8 cellular contexts compared by ENCODE assay signal in the genomic region with DNA sequence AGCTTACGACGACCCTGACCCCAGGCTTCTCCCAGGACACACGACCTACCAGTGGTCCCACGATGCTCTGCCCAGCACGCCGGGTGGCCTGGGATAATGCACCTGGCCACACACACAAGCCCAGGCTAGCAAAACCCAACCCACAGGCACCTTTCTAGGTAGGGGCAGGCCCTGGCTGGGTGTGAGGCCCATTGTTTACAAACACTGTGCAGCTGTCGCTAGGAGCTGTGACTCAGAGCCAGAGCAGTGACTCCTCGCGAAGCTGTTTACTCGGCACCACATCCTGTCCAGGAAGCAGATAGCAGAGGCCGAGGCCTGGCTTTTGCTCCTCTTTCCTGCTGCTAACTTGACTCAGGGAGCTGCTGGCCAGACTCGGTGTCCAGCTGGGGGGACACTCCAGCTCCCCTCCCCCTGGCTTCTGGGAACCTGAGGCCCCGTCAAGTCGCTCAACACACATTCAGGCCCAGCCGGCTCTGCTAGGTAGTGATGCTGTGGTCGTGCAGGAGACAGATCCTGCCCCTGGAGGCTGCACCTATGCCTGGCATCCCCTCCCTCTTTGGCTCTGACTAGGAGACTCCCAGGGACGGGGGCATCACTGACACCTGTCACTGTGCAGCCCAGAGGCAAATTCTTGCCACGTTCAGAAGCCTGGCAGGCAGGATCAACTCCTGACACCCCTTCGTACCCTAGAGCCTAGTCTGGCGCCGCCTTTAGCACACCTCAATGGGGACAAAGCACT. TPM values are rescaled to one million over a fixed set of nuclear protein-coding genes. Genes with fewer than 3 reads are reported as not detected.
A peak's percentile ranks its signal among the peaks of the same experiment; 100 is the strongest.
DNase-seq lines count a peak whose midpoint lies in the region; ATAC-seq lines count a peak whose summit lies in the region.

No MANE protein-coding gene starts in this region.

- ATAC-seq in GM18858 (IDR thresholded peaks at IDR 0.05; ENCODE audit: unreplicated experiment) (peak; percentile 81), HG03095 (IDR thresholded peaks at IDR 0.05; ENCODE audit: unreplicated experiment) (peak; percentile 81)

- H3K4me3 ChIP-seq in duodenal mucosa (ENCODE audit: low read depth in 1 of 2, low read length in 2 of 2) = peak overlapping the region; percentile 27 to 28

- H3K27me3 Mint-ChIP-seq in activated CD4-positive, alpha-beta memory T cell treated with anti-CD3 and anti-CD28 coated beads, Interleukin-2, amount 10 ng/mL, durations not matched to agents 7 days and 5 days = no peaks in the 10 kb centered on the region

- H3K27me3 ChIP-seq in duodenal mucosa (ENCODE audit: control insufficient read depth in 1 of 2, insufficient read depth in 2 of 2, low read length in 2 of 2) = no peaks in the 10 kb centered on the region

- POLR2A ChIA-PET in activated CD4-positive, alpha-beta memory T cell treated with anti-CD3 and anti-CD28 coated beads, Interleukin-2, amount 10 ng/mL, durations not matched to agents 7 days and 5 days (lab: Charles Lee) = interaction anchor here (0.6 to 8.9 kb wide), 12 partner anchors 9 to 865 kb away, joined by 3 to 148 read pairs (median 4); a partner anchor contains a TSS

- no peaks in the 10 kb centered on the region for H3K9me3 ChIP-seq in duodenal mucosa (ENCODE audit: control insufficient read depth in 1 of 2, low read length in 2 of 2)

- peaks cover 88% of the 10 kb centered on the region for H3K4me1 Mint-ChIP-seq in activated CD4-positive, alpha-beta memory T cell treated with anti-CD3 and anti-CD28 coated beads, Interleukin-2, amount 10 ng/mL, durations not matched to agents 7 days and 5 days

- peak overlapping the region; percentile 93 for H3K27ac ChIP-seq in duodenal mucosa (ENCODE audit: low read depth, low read length)

- peak overlapping the region; percentile 67 to 75 for H3K9ac ChIP-seq in duodenal mucosa (ENCODE audit: low read depth in 1 of 2, low read length in 2 of 2)

- H3K36me3 Mint-ChIP-seq in activated CD4-positive, alpha-beta memory T cell treated with anti-CD3 and anti-CD28 coated beads, Interleukin-2, amount 10 ng/mL, durations not matched to agents 7 days and 5 days (ENCODE audit: low read depth) = peaks cover 24% of the 10 kb centered on the region

- peak; percentile 99 for DNase-seq in 8988T
- DNase-seq in NCI-H226 = peak; percentile 95
- peak; percentile 94 for DNase-seq in activated CD4-positive, alpha-beta memory T cell treated with anti-CD3 and anti-CD28 coated beads, Interleukin-2, amount 10 ng/mL, durations not matched to agents 7 days and 5 days
- DNase-seq in medulla oblongata (ENCODE audit: extremely low spot score) = peak; percentile 85
- peak; percentile 64 for DNase-seq in stimulated activated CD8-positive, alpha-beta memory T cell treated with anti-CD3 and anti-CD28 coated beads, Interleukin-12 subunit alpha, Interleukin-12 subunit beta, amount 100 ng/mL, for 24 hours (ENCODE audit: extremely low read depth)

- peak overlapping the region; percentile 36 for H3K4me3 Mint-ChIP-seq in activated CD4-positive, alpha-beta memory T cell treated with anti-CD3 and anti-CD28 coated beads, Interleukin-2, amount 10 ng/mL, durations not matched to agents 7 days and 5 days

- peak overlapping the region; percentile 99 for H3K27ac Mint-ChIP-seq in activated CD4-positive, alpha-beta memory T cell treated with anti-CD3 and anti-CD28 coated beads, Interleukin-2, amount 10 ng/mL, durations not matched to agents 7 days and 5 days

- peaks cover 0 to under 1% of the 10 kb centered on the region in 2 donors for H3K36me3 ChIP-seq in duodenal mucosa (ENCODE audit: control insufficient read depth in 1 of 2, insufficient read depth in 2 of 2, low read length in 2 of 2)

- no peaks in the 10 kb centered on the region for H3K9me3 Mint-ChIP-seq in activated CD4-positive, alpha-beta memory T cell treated with anti-CD3 and anti-CD28 coated beads, Interleukin-2, amount 10 ng/mL, durations not matched to agents 7 days and 5 days

- peaks cover 64 to 74% of the 10 kb centered on the region in 2 donors for H3K4me1 ChIP-seq in duodenal mucosa (ENCODE audit: control insufficient read depth in 1 of 2, insufficient read depth in 2 of 2, low read length in 2 of 2)

- CTCF ChIA-PET in activated CD4-positive, alpha-beta memory T cell treated with anti-CD3 and anti-CD28 coated beads, Interleukin-2, amount 10 ng/mL, durations not matched to agents 7 days and 5 days (lab: Charles Lee) = interaction anchor here (0.8 to 9.9 kb wide), 5 partner anchors 11 to 104 kb away, joined by 3 to 190 read pairs (median 3); no protein-coding TSS in a partner anchor

RNA-seq across cellular contexts. Expression of a gene that starts 12.8 kb away (rescaled TPM):
- 100 to 1,000 TPM; 113 to 123 TPM for total RNA-seq in activated CD4-positive, alpha-beta memory T cell treated with anti-CD3 and anti-CD28 coated beads, Interleukin-2, amount 10 ng/mL, durations not matched to agents 7 days and 5 days

RNA-seq across cellular contexts. Expression of a gene that starts 29.9 kb away (rescaled TPM):
- 1 to 10 TPM; 2.5 to 3.9 TPM for total RNA-seq in activated CD4-positive, alpha-beta memory T cell treated with anti-CD3 and anti-CD28 coated beads, Interleukin-2, amount 10 ng/mL, durations not matched to agents 7 days and 5 days

Comparison
In these comparisons a context has a peak if more than half of its experiments do, and no peak if none do; other contexts are left out.
1. Peak in every context shown above with its lines: DNase-seq, ATAC-seq, H3K4me3 ChIP-seq and H3K27ac ChIP-seq.